Comparison of ENCODE assay signal across 8 cellular contexts in the genomic region with DNA sequence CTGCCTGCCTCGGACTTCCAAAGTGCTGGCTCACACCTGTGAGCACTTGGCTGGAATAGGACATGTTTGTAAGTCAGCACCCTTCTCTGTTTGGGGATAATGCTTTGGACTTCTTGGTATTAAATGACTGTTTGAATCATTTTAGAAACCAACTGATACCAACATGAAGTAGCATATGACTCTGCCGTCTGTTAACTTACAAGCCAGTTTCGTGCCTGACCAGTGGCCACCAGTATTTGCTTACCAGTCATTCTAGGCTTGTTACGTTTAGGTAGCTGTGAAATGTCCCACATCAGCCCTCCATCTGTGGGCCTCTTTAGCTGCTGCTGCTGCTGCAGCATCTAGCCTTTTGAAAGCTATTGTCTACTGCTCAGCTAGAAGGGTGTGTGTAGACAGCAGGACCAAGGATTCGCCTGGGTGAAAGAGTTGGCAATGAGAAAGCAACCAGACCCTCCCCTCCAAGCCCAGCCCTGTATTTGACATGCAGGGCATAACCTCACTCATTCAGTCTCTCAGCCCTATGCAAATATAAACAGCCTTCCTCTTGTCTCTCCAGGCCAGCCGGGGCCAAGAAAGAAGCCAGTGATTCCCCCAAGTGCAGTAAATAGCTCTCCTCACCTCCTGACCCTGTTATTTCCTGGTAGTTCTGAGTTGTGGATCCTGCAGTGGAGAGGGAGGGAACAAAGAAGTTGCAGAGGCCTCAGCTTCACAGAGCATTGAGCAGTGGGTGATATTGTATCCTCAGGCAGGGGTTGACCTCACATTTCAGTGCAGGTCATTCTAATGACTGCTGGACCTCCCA. TPM values are rescaled to one million over a fixed set of nuclear protein-coding genes. Genes with fewer than 3 reads are reported as not detected.
DNase-seq lines count a peak whose midpoint lies in the region; ATAC-seq lines count a peak whose summit lies in the region.

No MANE protein-coding gene starts in this region.

- H3K4me1 Mint-ChIP-seq in activated T-helper 2 cell treated with anti-CD3 and anti-CD28 coated beads, Interferon-gamma antibody, Interleukin-2, Interleukin-4, amounts not matched to agents 10 μg/mL and 5 μg/mL and 100 μg/mL, durations not matched to agents 14 hours and 24 hours and 36 hours (ENCODE audit: low read depth), result peaks cover 3% of the 10 kb centered on the region

- peak; percentile 16 for DNase-seq in NCI-H2227 treated with DMSO at 0.1 percent for 48 hours (lab: John Stamatoyannopoulos, UW)
- peak; percentile 34 for DNase-seq in glomerular visceral epithelial cell (ENCODE audit: extremely low spot score)
- DNase-seq in retina, result peak; percentile 75
- DNase-seq in NK-92 (lab: John Stamatoyannopoulos, UW; ENCODE audit: unreplicated experiment), result no peak
- DNase-seq in activated T-helper 2 cell treated with anti-CD3 and anti-CD28 coated beads, Interferon-gamma antibody, Interleukin-2, Interleukin-4, amounts not matched to agents 10 μg/mL and 5 μg/mL and 100 μg/mL, durations not matched to agents 14 hours and 24 hours and 36 hours (ENCODE audit: low spot score), result no peak
- DNase-seq in activated CD4-positive, CD25-positive, alpha-beta regulatory T cell (lab: John Stamatoyannopoulos, UW), result no peak

- no peak overlapping the region for H3K4me3 Mint-ChIP-seq in activated T-helper 2 cell treated with anti-CD3 and anti-CD28 coated beads, Interferon-gamma antibody, Interleukin-2, Interleukin-4, amounts not matched to agents 10 μg/mL and 5 μg/mL and 100 μg/mL, durations not matched to agents 14 hours and 24 hours and 36 hours (ENCODE audit: low read depth)

- intact Hi-C loops in activated T-helper 2 cell treated with anti-CD3 and anti-CD28 coated beads, Interferon-gamma antibody, Interleukin-2, Interleukin-4, amounts not matched to agents 10 μg/mL and 5 μg/mL and 100 μg/mL, durations not matched to agents 14 hours and 24 hours and 36 hours (cut with micrococcal nuclease), result no loop called here

- H3K36me3 Mint-ChIP-seq in activated T-helper 2 cell treated with anti-CD3 and anti-CD28 coated beads, Interferon-gamma antibody, Interleukin-2, Interleukin-4, amounts not matched to agents 10 μg/mL and 5 μg/mL and 100 μg/mL, durations not matched to agents 14 hours and 24 hours and 36 hours (ENCODE audit: low read depth), result peaks cover 3% of the 10 kb centered on the region

- no peaks in the 10 kb centered on the region for H3K9me3 Mint-ChIP-seq in activated T-helper 2 cell treated with anti-CD3 and anti-CD28 coated beads, Interferon-gamma antibody, Interleukin-2, Interleukin-4, amounts not matched to agents 10 μg/mL and 5 μg/mL and 100 μg/mL, durations not matched to agents 14 hours and 24 hours and 36 hours

- ATAC-seq in GM18520 (IDR thresholded peaks at IDR 0.05; ENCODE audit: unreplicated experiment) (peak; percentile 96), HG02623 (IDR thresholded peaks at IDR 0.05; ENCODE audit: unreplicated experiment) (peak; percentile 74)

- no peaks in the 10 kb centered on the region for H3K27me3 Mint-ChIP-seq in activated T-helper 2 cell treated with anti-CD3 and anti-CD28 coated beads, Interferon-gamma antibody, Interleukin-2, Interleukin-4, amounts not matched to agents 10 μg/mL and 5 μg/mL and 100 μg/mL, durations not matched to agents 14 hours and 24 hours and 36 hours (ENCODE audit: low read depth)

- no peak overlapping the region for H3K27ac Mint-ChIP-seq in activated T-helper 2 cell treated with anti-CD3 and anti-CD28 coated beads, Interferon-gamma antibody, Interleukin-2, Interleukin-4, amounts not matched to agents 10 μg/mL and 5 μg/mL and 100 μg/mL, durations not matched to agents 14 hours and 24 hours and 36 hours

RNA-seq across cellular contexts. Expression of gene NKIRAS1, which starts 51.0 kb away (rescaled TPM):
- 2.3 TPM in 2 replicates for total RNA-seq in activated T-helper 2 cell treated with anti-CD3 and anti-CD28 coated beads, Interferon-gamma antibody, Interleukin-2, Interleukin-4, amounts not matched to agents 10 μg/mL and 5 μg/mL and 100 μg/mL, durations not matched to agents 14 hours and 24 hours and 36 hours

RNA-seq across cellular contexts. Expression of gene RPL15, which starts 51.1 kb away (rescaled TPM):
- 1,859 and 1,865 TPM in 2 replicates for total RNA-seq in activated T-helper 2 cell treated with anti-CD3 and anti-CD28 coated beads, Interferon-gamma antibody, Interleukin-2, Interleukin-4, amounts not matched to agents 10 μg/mL and 5 μg/mL and 100 μg/mL, durations not matched to agents 14 hours and 24 hours and 36 hours

Comparison
In these comparisons a context has a peak if more than half of its experiments do, and no peak if none do; other contexts are left out.
1. DNase-seq: peak in NCI-H2227 treated with DMSO at 0.1 percent for 48 hours (single experiment), glomerular visceral epithelial cell (single experiment) and retina (single experiment); none in NK-92 (single experiment), activated T-helper 2 cell treated with anti-CD3 and anti-CD28 coated beads, Interferon-gamma antibody, Interleukin-2, Interleukin-4, amounts not matched to agents 10 μg/mL and 5 μg/mL and 100 μg/mL, durations not matched to agents 14 hours and 24 hours and 36 hours (single experiment) and activated CD4-positive, CD25-positive, alpha-beta regulatory T cell (0 of 4).